Comparison of ENCODE assay signal across 15 cellular contexts in genomic region chr12:85531345-85531744, GRCh38.
DNase-seq lines count a peak whose midpoint lies in the region; ATAC-seq and TF ChIP-seq lines count a peak whose summit lies in the region.
"Had no signal": no experiment of that assay in that cellular context is flagged by ENCODE, and none has a peak within 500 bp of the region (broad histone marks: within the 10 kb centered on the region; RNA-seq: fewer than 3 reads in every experiment).

No MANE protein-coding gene starts in this region.

- no peaks in the 10 kb centered on the region for H3K9me3 ChIP-seq in lower lobe of right lung
- H3K9me3 ChIP-seq in gastroesophageal sphincter, result no peaks in the 10 kb centered on the region
- H3K9me3 ChIP-seq: Caco-2, spleen had no signal

- H3K36me3 ChIP-seq in lower lobe of right lung, result no peaks in the 10 kb centered on the region
- no peaks in the 10 kb centered on the region for H3K36me3 ChIP-seq in gastroesophageal sphincter
- H3K36me3 ChIP-seq: neural progenitor cell, spleen had no signal

- no peak overlapping the region for H3K27ac ChIP-seq in lower lobe of right lung
- no peak overlapping the region for H3K27ac ChIP-seq in gastroesophageal sphincter
- H3K27ac ChIP-seq: 22Rv1, neural progenitor cell, spleen had no signal

- H3K4me1 ChIP-seq in lower lobe of right lung (no peaks in the 10 kb centered on the region), gastroesophageal sphincter (no peaks in the 10 kb centered on the region)
- H3K4me1 ChIP-seq: Caco-2, neural progenitor cell, spleen had no signal

- no peak for TF ChIP-seq POLR2A in erythroblast (IDR thresholded peaks at IDR 0.05; ENCODE audit: low read length)
- TF ChIP-seq POLR2A in gastroesophageal sphincter (IDR thresholded peaks at IDR 0.05), result no peak

- no peak for TF ChIP-seq CTCF in lower lobe of right lung (IDR thresholded peaks at IDR 0.05)
- TF ChIP-seq CTCF in gastroesophageal sphincter (IDR thresholded peaks at IDR 0.05), result no peak

- H3K4me3 ChIP-seq in lower lobe of right lung (no peak overlapping the region), gastroesophageal sphincter (no peak overlapping the region)
- H3K4me3 ChIP-seq: neural progenitor cell, spleen had no signal

- intact Hi-C loops in lower lobe of right lung (cut with DNase I), result no loop called here

- H3K27me3 ChIP-seq in lower lobe of right lung (ENCODE audit: low read depth) (no peaks in the 10 kb centered on the region), gastroesophageal sphincter (no peaks in the 10 kb centered on the region)
- H3K27me3 ChIP-seq: neural progenitor cell, spleen had no signal

- DNase-seq in ACHN (peak; percentile 25), GM19238 (ENCODE audit: insufficient read length, low spot score) (peak; percentile 10), Kasumi-1 (lab: John Stamatoyannopoulos, UW) (no peak), lower lobe of right lung (no peak), erythroblast (lab: John Stamatoyannopoulos, UW) (no peak)
- DNase-seq: Caco-2; foreskin melanocyte; spleen; stimulated activated CD8-positive, alpha-beta memory T cell treated with anti-CD3 and anti-CD28 coated beads, Interleukin-4, amount 100 ng/mL, for 48 hours had no signal

- 0 to 14% methylated on average over 1 of the region's 1 CpG for WGBS in gastroesophageal sphincter (ENCODE audit: low coverage in 1 of 2), 2 donors

- no peak for TF ChIP-seq EP300 in gastroesophageal sphincter (IDR thresholded peaks at IDR 0.05)

- peak; percentile 95 for ATAC-seq in GM21825 (IDR thresholded peaks at IDR 0.05; ENCODE audit: unreplicated experiment)
- ATAC-seq in HG03139 (IDR thresholded peaks at IDR 0.05; ENCODE audit: unreplicated experiment), result peak; percentile 92
- ATAC-seq in lower lobe of right lung, result no peak
- ATAC-seq in gastroesophageal sphincter, result no peak
- ATAC-seq: activated naive CD4-positive, alpha-beta T cell treated with anti-CD3 and anti-CD28 coated beads, Interleukin-2, amount 50 U/mL, for 72 hours had no signal

- in situ Hi-C loops in ACHN (cut with HindIII; ENCODE audit: low pct_ligation_motif_present, low pct_unique_long_range_greater_than_20kb, low sequenced_read_pairs), result no loop called here

Comparison
In these comparisons a context has a peak if more than half of its experiments do, and no peak if none do; other contexts are left out.
1. DNase-seq: peak in ACHN (single experiment) and GM19238 (single experiment); none in Kasumi-1 (0 of 2), lower lobe of right lung (single experiment) and erythroblast (0 of 2).
2. ATAC-seq: peak in GM21825 (single experiment) and HG03139 (single experiment); none in lower lobe of right lung (0 of 2) and gastroesophageal sphincter (single experiment).